ENCODE assay signal across 9 cellular contexts in the genomic region with DNA sequence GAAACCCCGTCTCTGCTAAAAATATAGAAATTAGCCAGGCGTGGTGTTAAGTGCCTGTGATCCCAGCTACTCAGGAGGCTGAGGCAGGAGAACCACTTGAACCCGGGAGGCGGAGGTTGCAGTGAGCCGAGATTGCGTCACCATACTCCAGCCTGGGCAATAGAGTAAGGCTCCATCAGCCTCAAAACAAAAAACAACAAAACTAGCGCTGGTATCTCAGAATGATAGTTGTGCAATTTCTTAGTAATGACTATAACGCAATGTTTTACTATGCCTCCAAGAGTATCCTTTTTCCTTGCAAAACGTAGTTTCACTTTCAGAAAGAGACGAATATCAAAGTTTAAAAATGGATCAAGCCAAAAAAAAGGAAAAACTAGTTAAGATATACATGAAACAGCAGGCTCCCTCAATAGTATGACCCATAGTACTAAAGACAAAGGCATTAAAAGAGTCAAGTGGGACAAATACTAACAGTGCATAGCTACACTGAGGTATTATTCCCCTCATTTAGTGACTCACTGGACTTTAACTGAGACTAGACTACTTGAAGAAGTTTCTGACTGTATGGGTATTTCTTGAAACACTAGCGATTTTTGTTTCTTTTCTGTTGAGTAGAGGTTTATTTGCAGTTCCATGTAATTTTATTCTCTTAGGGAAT. TPM values are rescaled to one million over a fixed set of nuclear protein-coding genes. Genes with fewer than 3 reads are reported as not detected.
DNase-seq lines count a peak whose midpoint lies in the region; ATAC-seq, FAIRE-seq and TF ChIP-seq lines count a peak whose summit lies in the region.
"Had no signal": no experiment of that assay in that cellular context is flagged by ENCODE, and none has a peak within 500 bp of the region (broad histone marks: within the 10 kb centered on the region; RNA-seq: fewer than 3 reads in every experiment).

No MANE protein-coding gene starts in this region.

- no peak for TF ChIP-seq RAD21 in H1 (IDR thresholded peaks at IDR 0.05 in 1 of 2, conservative IDR thresholded peaks at IDR 0.05 in 1 of 2; ENCODE audit: low read depth in 2 of 2, low read length in 2 of 2)

- intact Hi-C loops in PC-3 (cut with micrococcal nuclease), result no loop called here

- ATAC-seq in PC-3, result no peak

- no peak overlapping the region for H3K4me3 Mint-ChIP-seq in endodermal cell

- peaks cover 4% of the 10 kb centered on the region for H3K27me3 Mint-ChIP-seq in endodermal cell (ENCODE audit: insufficient read depth)

- no peak overlapping the region for H3K23ac ChIP-seq in H1 (ENCODE audit: insufficient read length)

- H2BK120ac ChIP-seq in H1 (replicated peaks; ENCODE audit: low read depth, low read length), result no peak overlapping the region

- no peak overlapping the region for H2BK20ac ChIP-seq in H1 (ENCODE audit: low read length)

- CTCF ChIA-PET in PC-3 (lab: Charles Lee) (no interaction called here), H1 (lab: Charles Lee; ENCODE audit: partially characterized antibody) (no interaction called here)

- no peaks in the 10 kb centered on the region for H3K27me3 ChIP-seq in BLaER1 treated with 17β-estradiol and CSF1 and Interleukin-3, amounts not matched to agents 10 nM and 100 nM
- H3K27me3 ChIP-seq in PC-3 (ENCODE audit: low read length) (no peaks in the 10 kb centered on the region), H1 (replicated peaks in 1 of 4; ENCODE audit: control insufficient read depth in 3 of 4, extremely low read depth in 1 of 4, insufficient read depth in 3 of 4, low read length in 3 of 4) (no peaks in the 10 kb centered on the region), neutrophil (no peaks in the 10 kb centered on the region), endodermal cell (ENCODE audit: control insufficient read depth, insufficient read depth, low read length, poor library complexity, severe bottlenecking) (peaks cover 45% of the 10 kb centered on the region)

- FAIRE-seq in H1 (lab: Jason Lieb, UNC), result no peak
- FAIRE-seq: TTC549 had no signal

- H3K9me3 Mint-ChIP-seq in endodermal cell, result peaks cover 3% of the 10 kb centered on the region

- no peak overlapping the region for H3K14ac ChIP-seq in H1 (ENCODE audit: insufficient read length)

- no peaks in the 10 kb centered on the region for H3K4me1 Mint-ChIP-seq in endodermal cell

- H3K9me3 ChIP-seq in BLaER1 treated with 17β-estradiol and CSF1 and Interleukin-3, amounts not matched to agents 10 nM and 100 nM (replicated peaks in 1 of 11), result peaks cover 8 to 15% (median 11%) of the 10 kb centered on the region in 11 experiments
- H3K9me3 ChIP-seq in PC-3 (ENCODE audit: low read length), result no peaks in the 10 kb centered on the region
- H3K9me3 ChIP-seq in H1 (ENCODE audit: insufficient read depth in 2 of 2, low read depth in 1 of 2, low read length in 1 of 2), result no peaks in the 10 kb centered on the region
- peaks cover 5% of the 10 kb centered on the region for H3K9me3 ChIP-seq in neutrophil
- H3K9me3 ChIP-seq in endodermal cell (ENCODE audit: control insufficient read depth, low read length), result no peaks in the 10 kb centered on the region

- TF ChIP-seq EP300 in H1 (IDR thresholded peaks at IDR 0.05; ENCODE audit: borderline replicate concordance in 1 of 2, low read depth in 2 of 2, low read length in 2 of 2), result no peak

- peak overlapping the region; percentile 48 to 76 (median 67); a peak in 21 of 22 replicates for H3K27ac ChIP-seq in BLaER1 treated with 17β-estradiol and CSF1 and Interleukin-3, amounts not matched to agents 10 nM and 100 nM
- H3K27ac ChIP-seq in PC-3 (ENCODE audit: low read length) (no peak overlapping the region), H1 (ENCODE audit: low read depth, low read length) (no peak overlapping the region), neutrophil (peak overlapping the region; percentile 88), endodermal cell (ENCODE audit: low read depth, low read length) (no peak overlapping the region)

- no peaks in the 10 kb centered on the region; a peak in 1 of 22 replicates for H3K36me3 ChIP-seq in BLaER1 treated with 17β-estradiol and CSF1 and Interleukin-3, amounts not matched to agents 10 nM and 100 nM
- H3K36me3 ChIP-seq in PC-3 (ENCODE audit: low read depth, low read length) (no peaks in the 10 kb centered on the region), H1 (ENCODE audit: control insufficient read depth in 2 of 4, insufficient read depth in 4 of 4, low read length in 3 of 4) (no peaks in the 10 kb centered on the region), neutrophil (no peaks in the 10 kb centered on the region), endodermal cell (ENCODE audit: control insufficient read depth, insufficient read depth, low read length) (no peaks in the 10 kb centered on the region)

- peak overlapping the region in 5 of 11 experiments; percentile 1 to 48 (median 37); a peak in 4 of 22 replicates for H3K9ac ChIP-seq in BLaER1 treated with 17β-estradiol and CSF1 and Interleukin-3, amounts not matched to agents 10 nM and 100 nM
- H3K9ac ChIP-seq in PC-3 (ENCODE audit: low read length) (no peak overlapping the region), H1 (replicated peaks in 1 of 4; ENCODE audit: extremely low read depth in 1 of 4, low read depth in 3 of 4, low read length in 3 of 4) (no peak overlapping the region), endodermal cell (ENCODE audit: extremely low read depth, low read length, poor library complexity, severe bottlenecking) (no peak overlapping the region)

- H2BK5ac ChIP-seq in H1 (ENCODE audit: low read depth, low read length), result no peak overlapping the region

- H3K4me3 ChIP-seq in BLaER1 treated with 17β-estradiol and CSF1 and Interleukin-3, amounts not matched to agents 10 nM and 100 nM, result peak overlapping the region in 3 of 10 experiments; percentile 21 to 28 (median 28); a peak in 5 of 20 replicates
- peak overlapping the region; percentile 47 for H3K4me3 ChIP-seq in PC-3 (ENCODE audit: low read length)
- H3K4me3 ChIP-seq in H1 (ENCODE audit: extremely low read depth in 1 of 4, insufficient read depth in 2 of 4, low read depth in 3 of 4, low read length in 4 of 4), result no peak overlapping the region
- peak overlapping the region; percentile 41 for H3K4me3 ChIP-seq in neutrophil (ENCODE audit: low read depth in 1 of 2, low read length in 1 of 2)
- H3K4me3 ChIP-seq in endodermal cell (ENCODE audit: low read length), result no peak overlapping the region

- H3K4ac ChIP-seq in H1 (replicated peaks; ENCODE audit: insufficient read length, low read depth, low read length), result no peak overlapping the region

- H2BK15ac ChIP-seq in H1 (ENCODE audit: low read length), result no peak overlapping the region

- no TSS peak for BruUV-seq in PC-3 (replicated peaks; lab: Mats Ljungman, UMichigan)

- no peaks in the 10 kb centered on the region for H4K20me1 ChIP-seq in BLaER1 treated with 17β-estradiol and CSF1 and Interleukin-3, amounts not matched to agents 10 nM and 100 nM
- H4K20me1 ChIP-seq in PC-3 (ENCODE audit: low read length), result no peaks in the 10 kb centered on the region
- no peaks in the 10 kb centered on the region for H4K20me1 ChIP-seq in H1 (replicated peaks in 1 of 2; ENCODE audit: control insufficient read depth in 1 of 2, insufficient read depth in 2 of 2, low read length in 2 of 2)

- H3F3A ChIP-seq in PC-3 (ENCODE audit: low read length, unreplicated experiment), result no peaks in the 10 kb centered on the region

- H3K79me2 ChIP-seq in PC-3 (ENCODE audit: low read length), result no peaks in the 10 kb centered on the region
- H3K79me2 ChIP-seq in H1 (ENCODE audit: control insufficient read depth in 1 of 2, insufficient read depth in 2 of 2, low read length in 2 of 2), result no peaks in the 10 kb centered on the region

- no peak for TF ChIP-seq POLR2A in H1 (IDR thresholded peaks at IDR 0.05; ENCODE audit: control extremely low read depth in 1 of 2, low read depth in 2 of 2, low read length in 2 of 2)

- H4K91ac ChIP-seq in H1 (replicated peaks; ENCODE audit: insufficient read length, low read length), result no peak overlapping the region

- H4K5ac ChIP-seq in H1 (ENCODE audit: insufficient read length, low read depth, low read length), result no peak overlapping the region

- no peaks in the 10 kb centered on the region for H3K36me3 Mint-ChIP-seq in endodermal cell (ENCODE audit: low read depth)

- H3K56ac ChIP-seq in H1 (replicated peaks; ENCODE audit: insufficient read length, low read depth, low read length), result no peak overlapping the region

- no peak overlapping the region for H4K8ac ChIP-seq in H1 (ENCODE audit: extremely low read depth, insufficient read depth, low read length)

- no peak for DNase-seq in PC-3
- DNase-seq in H1 (ENCODE audit: low read depth in 1 of 2, low spot score in 2 of 2), result no peak
- no peak for DNase-seq in iPS-NIHi11 (ENCODE audit: low spot score)
- DNase-seq in endodermal cell, result no peak
- no peak for DNase-seq in COR-L47 (lab: John Stamatoyannopoulos, UW)
- no peak for DNase-seq in NCI-H1105 treated with DMSO at 0.1 percent for 48 hours (lab: John Stamatoyannopoulos, UW)

- H3K4me1 ChIP-seq in BLaER1 treated with 17β-estradiol and CSF1 and Interleukin-3, amounts not matched to agents 10 nM and 100 nM, result peaks cover 31 to 42% (median 36%) of the 10 kb centered on the region in 10 experiments
- no peaks in the 10 kb centered on the region for H3K4me1 ChIP-seq in PC-3 (ENCODE audit: insufficient read depth, low read length)
- H3K4me1 ChIP-seq in H1 (replicated peaks in 1 of 4; ENCODE audit: control insufficient read depth in 3 of 4, insufficient read depth in 4 of 4, low read length in 3 of 4), result no peaks in the 10 kb centered on the region
- H3K4me1 ChIP-seq in neutrophil (ENCODE audit: control insufficient read depth in 1 of 2, insufficient read depth in 1 of 2, low read depth in 1 of 2, low read length in 1 of 2), result peaks cover 51 to 53% of the 10 kb centered on the region in 2 experiments
- H3K4me1 ChIP-seq in endodermal cell (ENCODE audit: control insufficient read depth, insufficient read depth, low read length), result no peaks in the 10 kb centered on the region

- no peaks in the 10 kb centered on the region for H3K79me1 ChIP-seq in H1 (ENCODE audit: low read depth, low read length)

- H3K4me2 ChIP-seq in BLaER1 treated with 17β-estradiol and CSF1 and Interleukin-3, amounts not matched to agents 10 nM and 100 nM, result peak overlapping the region; percentile 66 to 92 (median 79)
- H3K4me2 ChIP-seq in PC-3 (ENCODE audit: low read length) (peak overlapping the region; percentile 63), H1 (ENCODE audit: insufficient read depth in 1 of 2, low read depth in 2 of 2, low read length in 2 of 2) (no peak overlapping the region)

- no peaks in the 10 kb centered on the region for H3K9me2 ChIP-seq in PC-3 (replicated peaks; ENCODE audit: low read length)

- H3K23me2 ChIP-seq in H1 (ENCODE audit: low read depth, low read length), result no peaks in the 10 kb centered on the region

- no peak overlapping the region for H2AK5ac ChIP-seq in H1 (ENCODE audit: low read depth, low read length)

- no peak overlapping the region for H2BK12ac ChIP-seq in H1 (ENCODE audit: low read depth, low read length)

- TF ChIP-seq CTCF in PC-3 (conservative IDR thresholded peaks at IDR 0.05; ENCODE audit: low read depth, low read length), result no peak
- TF ChIP-seq CTCF in H1 (IDR thresholded peaks at IDR 0.05; ENCODE audit: control extremely low read depth in 1 of 3, insufficient read depth in 1 of 3, low read depth in 1 of 3, low read length in 3 of 3), result no peak
- TF ChIP-seq CTCF in neutrophil (IDR thresholded peaks at IDR 0.05), result no peak
- no peak for TF ChIP-seq CTCF in endodermal cell (conservative IDR thresholded peaks at IDR 0.05)

- peak overlapping the region; percentile 30; the same call in 1 of the 2 replicates for H2AFZ ChIP-seq in PC-3 (ENCODE audit: low read length)
- no peak overlapping the region for H2AFZ ChIP-seq in H1 (ENCODE audit: low read length)

- no peak overlapping the region for H3K18ac ChIP-seq in H1 (ENCODE audit: extremely low read depth, low read length)

- WGBS in H1 (ENCODE audit: extremely low coverage in 1 of 2, insufficient coverage in 1 of 2, insufficient read length in 1 of 2, insufficient replicate concordance in 2 of 2, low coverage in 1 of 2, low lambda C conversion rate in 2 of 2, missing lambda C conversion rate in 1 of 2), 2 experiments, result 92% methylated on average over 11 of the region's 11 CpGs; no CpG with 5 or more reads in 1 of the 2 experiments
- 90 to 92% methylated on average over 5 to 11 of the region's 11 CpGs for WGBS in endodermal cell (ENCODE audit: insufficient coverage in 1 of 2, insufficient read length in 1 of 2), 2 experiments

- no peak overlapping the region for H3K27ac Mint-ChIP-seq in endodermal cell

- POLR2A ChIA-PET in PC-3 (lab: Charles Lee; ENCODE audit: unreplicated experiment) (no interaction called here), H1 (lab: Charles Lee; ENCODE audit: partially characterized antibody) (interaction anchor here (1.4 kb wide), 1 partner anchor 9 kb away, joined by 4 read pairs; no protein-coding TSS in a partner anchor)

RNA-seq across cellular contexts. Expression of a gene that starts 10.5 kb away (rescaled TPM):
- total RNA-seq in PC-3 (2014; rRNA removed) (74.6 and 105 TPM in 2 replicates), endodermal cell (100 to 1,000 TPM; 158 to 170 TPM)
- total RNA-seq in H1 (2021; fragmentation: NEBNext Ultra II Directional; extraction: Animal tissue kit (Norgen Biotek cat#: 25700)), result 179 and 184 TPM in 2 replicates
- 66.9 and 132 TPM in 2 replicates for polyA plus RNA-seq in H1 (2011; rRNA removed)
- 83.2 TPM for polyA plus RNA-seq in H1 (2011; cell fraction: cytosol; rRNA removed)
- polyA plus RNA-seq in H1 (2011; cell fraction: nucleus; rRNA removed), result 42.4 TPM
- 86.9 to 165 TPM (median 103 TPM) in 4 replicates for polyA plus RNA-seq in H1 (2012, experiment 1 of 2)
- polyA plus RNA-seq in H1 (2012, experiment 2 of 2), result 75.5 TPM
- polyA plus RNA-seq in H1 (2013, experiment 1 of 2), result 282 TPM
- polyA plus RNA-seq in H1 (2013, experiment 2 of 2), result 330 TPM
- 48.5 and 71.9 TPM in 2 replicates for polyA minus RNA-seq in H1 (2011; rRNA and poly(A)+ RNA removed)
- polyA minus RNA-seq in H1 (2011; cell fraction: cytosol; rRNA and poly(A)+ RNA removed), result 67.2 TPM
- 24.7 TPM for polyA minus RNA-seq in H1 (2011; cell fraction: nucleus; rRNA and poly(A)+ RNA removed)
- polyA plus RNA-seq in endodermal cell (2013, experiment 1 of 2), result 228 TPM
- polyA plus RNA-seq in endodermal cell (2013, experiment 2 of 2), result 214 TPM

Comparison
In these comparisons a context has a peak if more than half of its experiments do, and no peak if none do; other contexts are left out.
1. H3K27ac ChIP-seq: peak in BLaER1 treated with 17β-estradiol and CSF1 and Interleukin-3, amounts not matched to agents 10 nM and 100 nM (11 of 11) and neutrophil (single experiment); none in PC-3 (single experiment), H1 (single experiment) and endodermal cell (single experiment).
2. H3K4me2 ChIP-seq: peak in BLaER1 treated with 17β-estradiol and CSF1 and Interleukin-3, amounts not matched to agents 10 nM and 100 nM (11 of 11) and PC-3 (single experiment); none in H1 (0 of 2).
3. H3K4me3 ChIP-seq: peak in PC-3 (single experiment) and neutrophil (2 of 2); none in H1 (0 of 4) and endodermal cell (single experiment).